Comparison of ENCODE assay signal across 8 cellular contexts in the genomic region with DNA sequence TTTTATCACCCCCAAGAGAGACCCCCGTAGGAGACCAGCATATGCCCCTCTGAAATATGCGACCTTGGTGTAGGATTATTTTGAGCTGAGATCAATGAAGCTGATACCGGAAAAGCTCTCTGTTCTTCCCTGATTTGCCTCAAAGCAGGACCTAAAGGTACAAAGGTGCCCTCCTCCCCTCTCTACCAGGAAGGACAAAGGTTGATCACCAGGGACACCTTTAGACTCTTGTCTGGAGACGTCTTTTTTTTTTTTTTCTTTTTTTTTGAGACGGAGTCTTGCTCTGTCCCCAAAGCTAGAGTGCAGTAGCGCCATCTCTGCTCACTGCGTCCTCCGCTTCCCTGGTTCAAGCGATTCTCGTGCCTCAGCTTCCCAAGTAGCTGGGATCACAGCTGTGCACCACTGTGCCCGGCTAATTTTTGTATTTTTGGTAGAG. TPM values are rescaled to one million over a fixed set of nuclear protein-coding genes. Genes with fewer than 3 reads are reported as not detected.
DNase-seq lines count a peak whose midpoint lies in the region; ATAC-seq and TF ChIP-seq lines count a peak whose summit lies in the region.

No MANE protein-coding gene starts in this region.

- H3K4me3 ChIP-seq in CD4-positive, CD25-positive, alpha-beta regulatory T cell (ENCODE audit: low read depth, low read length) = peak overlapping the region; percentile 86
- H3K4me3 ChIP-seq in MM.1S (ENCODE audit: low read length) (no peak overlapping the region), duodenal mucosa (ENCODE audit: low read depth in 1 of 2, low read length in 2 of 2) (peak overlapping the region; percentile 69 to 78), neuron (ENCODE audit: low read length) (no peak overlapping the region)

- H3F3A ChIP-seq in MM.1S (ENCODE audit: insufficient read depth, low read length) = no peaks in the 10 kb centered on the region

- no peak for TF ChIP-seq CTCF in MM.1S (IDR thresholded peaks at IDR 0.05; ENCODE audit: low read length)

- H3K36me3 Mint-ChIP-seq in CD4-positive, CD25-positive, alpha-beta regulatory T cell = no peaks in the 10 kb centered on the region

- no peaks in the 10 kb centered on the region for H3K9me3 ChIP-seq in CD4-positive, CD25-positive, alpha-beta regulatory T cell (ENCODE audit: control insufficient read depth in 2 of 2, low read length in 2 of 2)
- H3K9me3 ChIP-seq in MM.1S (replicated peaks; ENCODE audit: insufficient read depth, low read length) (no peaks in the 10 kb centered on the region), duodenal mucosa (ENCODE audit: control insufficient read depth in 1 of 2, low read length in 2 of 2) (no peaks in the 10 kb centered on the region), neuron (ENCODE audit: low read length) (no peaks in the 10 kb centered on the region)

- ATAC-seq in CD4-positive, CD25-positive, alpha-beta regulatory T cell (ENCODE audit: low read depth in 2 of 2) = no peak

- H3K4me1 Mint-ChIP-seq in CD4-positive, CD25-positive, alpha-beta regulatory T cell = peaks cover 6 to 10% (median 8%) of the 10 kb centered on the region in 4 donors

- H3K27me3 Mint-ChIP-seq in CD4-positive, CD25-positive, alpha-beta regulatory T cell = peaks cover 6% of the 10 kb centered on the region

- peak overlapping the region; percentile 24; the same call in 1 of the 2 replicates for H2AFZ ChIP-seq in MM.1S (ENCODE audit: low read length)
- peak overlapping the region; percentile 54 for H2AFZ ChIP-seq in neuron (ENCODE audit: low read depth, low read length)

- no peaks in the 10 kb centered on the region for H3K9me2 ChIP-seq in MM.1S (replicated peaks; ENCODE audit: insufficient read depth, low read length)

- no peaks in the 10 kb centered on the region for H3K27me3 ChIP-seq in CD4-positive, CD25-positive, alpha-beta regulatory T cell (ENCODE audit: control insufficient read depth, insufficient read depth, low read length)
- H3K27me3 ChIP-seq in MM.1S (replicated peaks; ENCODE audit: insufficient read depth, low read length) (peaks cover 86% of the 10 kb centered on the region), duodenal mucosa (ENCODE audit: control insufficient read depth in 1 of 2, insufficient read depth in 2 of 2, low read length in 2 of 2) (no peaks in the 10 kb centered on the region), neuron (ENCODE audit: insufficient read depth, low read length) (no peaks in the 10 kb centered on the region)

- H3K4me1 ChIP-seq in CD4-positive, CD25-positive, alpha-beta regulatory T cell (ENCODE audit: control insufficient read depth, insufficient read depth, low read length, poor library complexity, severe bottlenecking) = peaks cover 6% of the 10 kb centered on the region
- H3K4me1 ChIP-seq in MM.1S (ENCODE audit: low read length) = no peaks in the 10 kb centered on the region
- peaks cover 6 to 12% of the 10 kb centered on the region in 2 donors for H3K4me1 ChIP-seq in duodenal mucosa (ENCODE audit: control insufficient read depth in 1 of 2, insufficient read depth in 2 of 2, low read length in 2 of 2)
- H3K4me1 ChIP-seq in neuron (ENCODE audit: insufficient read depth, low read length) = peaks cover 6% of the 10 kb centered on the region

- H3K79me2 ChIP-seq in MM.1S (ENCODE audit: low read length) = no peaks in the 10 kb centered on the region

- no peak overlapping the region for H3K27ac ChIP-seq in CD4-positive, CD25-positive, alpha-beta regulatory T cell (ENCODE audit: insufficient read depth, low read length, poor library complexity, severe bottlenecking)
- H3K27ac ChIP-seq in MM.1S (ENCODE audit: low read length) (no peak overlapping the region), duodenal mucosa (ENCODE audit: low read depth, low read length) (peak overlapping the region; percentile 86)

- H3K27ac Mint-ChIP-seq in CD4-positive, CD25-positive, alpha-beta regulatory T cell = peak overlapping the region in 2 of 3 donors; percentile 88 to 93

- peak overlapping the region; percentile 89 to 92 (median 92) for H3K4me3 Mint-ChIP-seq in CD4-positive, CD25-positive, alpha-beta regulatory T cell

- H3K36me3 ChIP-seq in CD4-positive, CD25-positive, alpha-beta regulatory T cell (ENCODE audit: control insufficient read depth, insufficient read depth, low read length) = no peaks in the 10 kb centered on the region
- no peaks in the 10 kb centered on the region for H3K36me3 ChIP-seq in MM.1S (replicated peaks; ENCODE audit: insufficient read depth, low read length)
- H3K36me3 ChIP-seq in duodenal mucosa (ENCODE audit: control insufficient read depth in 1 of 2, insufficient read depth in 2 of 2, low read length in 2 of 2) = no peaks in the 10 kb centered on the region
- no peaks in the 10 kb centered on the region for H3K36me3 ChIP-seq in neuron (ENCODE audit: insufficient read depth, low read length)

- no peak overlapping the region for H3K9ac ChIP-seq in MM.1S (ENCODE audit: low read length)
- peak overlapping the region; percentile 59 to 63 for H3K9ac ChIP-seq in duodenal mucosa (ENCODE audit: low read depth in 1 of 2, low read length in 2 of 2)

- H4K20me1 ChIP-seq in MM.1S (ENCODE audit: insufficient read depth, low read length) = no peaks in the 10 kb centered on the region

- no peaks in the 10 kb centered on the region for H3K9me3 Mint-ChIP-seq in CD4-positive, CD25-positive, alpha-beta regulatory T cell

- DNase-seq in CD4-positive, CD25-positive, alpha-beta regulatory T cell = no peak
- no peak for DNase-seq in MM.1S
- no peak for DNase-seq in AG08396 (ENCODE audit: low spot score)
- no peak for DNase-seq in GM03348 (ENCODE audit: low spot score)
- DNase-seq in DMS79 treated with DMSO at 0.1 percent for 48 hours (lab: John Stamatoyannopoulos, UW) = no peak
- DNase-seq in medulla oblongata (ENCODE audit: extremely low spot score) = no peak

- H3K4me2 ChIP-seq in MM.1S (ENCODE audit: low read depth, low read length) = peak overlapping the region; percentile 45; the same call in 1 of the 2 replicates

RNA-seq across cellular contexts. Expression of gene PEX11G, which starts 0.8 kb away (rescaled TPM):
- total RNA-seq in CD4-positive, CD25-positive, alpha-beta regulatory T cell = not detected
- polyA plus RNA-seq in CD4-positive, CD25-positive, alpha-beta regulatory T cell = 1 to 10 TPM in 2 of 4 donors, under 1 TPM in 2; 0.23 to 1.5 (median 0.76) TPM

RNA-seq across cellular contexts. Expression of gene ZNF358, which starts 26.3 kb away (rescaled TPM):
- total RNA-seq in CD4-positive, CD25-positive, alpha-beta regulatory T cell = 0.30 TPM
- under 1 TPM in 3 of 4 donors, not detected in 1; 0.11 to 0.24 (median 0.21) TPM for polyA plus RNA-seq in CD4-positive, CD25-positive, alpha-beta regulatory T cell

RNA-seq across cellular contexts. Expression of gene MCOLN1, which starts 32.8 kb away (rescaled TPM):
- 12.3 TPM for total RNA-seq in CD4-positive, CD25-positive, alpha-beta regulatory T cell
- polyA plus RNA-seq in CD4-positive, CD25-positive, alpha-beta regulatory T cell = 10 to 100 TPM in 2 of 4 donors, 1 to 10 TPM in 2; 8.6 to 15.2 (median 10.3) TPM

RNA-seq across cellular contexts. Expression of gene PNPLA6, which starts 45.9 kb away (rescaled TPM):
- 106 TPM for total RNA-seq in CD4-positive, CD25-positive, alpha-beta regulatory T cell
- polyA plus RNA-seq in CD4-positive, CD25-positive, alpha-beta regulatory T cell = 1 to 10 TPM; 6.6 to 9.2 (median 7.2) TPM

Comparison
In these comparisons a context has a peak if more than half of its experiments do, and no peak if none do; other contexts are left out.
1. H3K4me3 ChIP-seq: peak in CD4-positive, CD25-positive, alpha-beta regulatory T cell (single experiment) and duodenal mucosa (2 of 2); none in MM.1S (single experiment) and neuron (single experiment).